ENCODE assay signal across 2 cellular contexts in the genomic region with DNA sequence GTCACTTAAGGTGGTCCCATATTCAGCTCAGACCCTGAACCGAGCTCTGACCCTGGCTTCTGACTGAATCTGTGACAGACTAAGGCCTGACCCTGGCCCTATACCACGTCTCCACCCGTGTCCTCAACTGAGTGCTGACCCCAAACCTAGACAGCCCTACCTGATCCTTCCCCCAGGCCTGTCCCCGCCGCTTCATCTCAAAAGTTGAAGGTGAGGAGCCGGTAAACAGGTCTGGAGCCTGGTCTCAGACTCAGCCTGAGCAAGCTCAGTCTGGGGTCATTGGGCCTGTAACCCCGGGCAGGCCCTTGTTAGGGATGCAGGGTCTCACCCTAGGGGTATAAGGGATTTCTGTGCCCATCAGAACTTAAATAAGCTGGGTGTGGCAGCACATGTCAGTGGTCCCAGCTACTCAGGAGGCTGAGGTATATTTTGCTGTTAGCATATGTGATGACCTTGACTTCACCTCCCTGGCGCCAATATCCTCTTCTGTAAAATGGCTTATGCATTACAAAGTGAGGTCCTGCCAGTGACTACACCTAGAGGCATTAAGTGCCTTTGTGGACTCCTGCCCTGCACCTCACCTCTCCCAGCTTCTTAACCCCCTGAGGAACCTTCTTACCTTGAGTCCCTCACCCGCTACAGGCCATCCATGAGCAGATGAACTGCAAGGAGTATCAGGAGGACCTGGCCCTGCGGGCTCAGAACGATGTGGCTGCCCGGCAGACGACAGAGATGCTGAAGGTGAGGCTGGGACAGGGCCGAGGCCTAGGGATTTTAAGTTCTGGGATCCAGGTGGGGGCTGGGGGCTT.
A peak's percentile ranks its signal among the peaks of the same experiment; 100 is the strongest.
TF ChIP-seq lines count a peak whose summit lies in the region.

No MANE protein-coding gene starts in this region.

TF ChIP-seq in HCT116, 20 proteins besides CTCF, POLR2A, EP300 and RAD21:
- TF ChIP-seq SRF (IDR thresholded peaks at IDR 0.05; ENCODE audit: low read depth) (no peak), JUND (IDR thresholded peaks at IDR 0.05) (0 out of 2 replicates have a peak, but pooled peaks have one; percentile 8), POLR2AphosphoS5 (IDR thresholded peaks at IDR 0.05; ENCODE audit: low read depth, low read length) (0 out of 2 replicates have a peak, but pooled peaks have one; percentile 20)

TF ChIP-seq in K562, 482 proteins besides CTCF, POLR2A, EP300 and RAD21:
- TF ChIP-seq ETV1 (tag; conservative IDR thresholded peaks at IDR 0.05; ENCODE audit: low read depth): no peak
- TF ChIP-seq ESRRA (IDR thresholded peaks at IDR 0.05; ENCODE audit: borderline replicate concordance, low read depth): peak; percentile 58; the same call in 1 of the 2 replicates
